ENCODE assay signal across 9 cellular contexts in genomic region chr12:47767197-47767724, GRCh38. TPM values are rescaled to one million over a fixed set of nuclear protein-coding genes. Genes with fewer than 3 reads are reported as not detected.
DNase-seq lines count a peak whose midpoint lies in the region; ATAC-seq, FAIRE-seq and TF ChIP-seq lines count a peak whose summit lies in the region.
"Had no signal": no experiment of that assay in that cellular context is flagged by ENCODE, and none has a peak within 500 bp of the region (broad histone marks: within the 10 kb centered on the region; RNA-seq: fewer than 3 reads in every experiment).

No MANE protein-coding gene starts in this region.

- no peak overlapping the region for H3K4ac ChIP-seq in IMR-90 (ENCODE audit: low read depth, low read length)

- no peak overlapping the region for H2BK15ac ChIP-seq in IMR-90 (ENCODE audit: low read depth, low read length)

- H4K20me1 ChIP-seq in IMR-90 (ENCODE audit: insufficient read depth, low read length) = no peaks in the 10 kb centered on the region
- no peaks in the 10 kb centered on the region for H4K20me1 ChIP-seq in astrocyte (ENCODE audit: insufficient read depth, low read length)

- peaks cover 7% of the 10 kb centered on the region for H3K36me3 Mint-ChIP-seq in astrocyte (ENCODE audit: low read depth, unreplicated experiment)

- H2AK5ac ChIP-seq in IMR-90 (ENCODE audit: low read depth, low read length) = no peak overlapping the region

- no peaks in the 10 kb centered on the region for H3K79me2 ChIP-seq in astrocyte (ENCODE audit: insufficient read depth, low read length)

- intact Hi-C loops in IMR-90 (cut with micrococcal nuclease) = loop anchor here (1.0 kb wide), 1 partner anchor 52 kb away; no protein-coding TSS in a partner anchor

- H2BK20ac ChIP-seq in IMR-90 (ENCODE audit: low read depth, low read length) = no peak overlapping the region

- H3K4me1 ChIP-seq in IMR-90 (ENCODE audit: control insufficient read depth, insufficient read depth, low read length) (peaks cover 7% of the 10 kb centered on the region), astrocyte (ENCODE audit: insufficient read depth, low read length) (peaks cover 15% of the 10 kb centered on the region)

- no peaks in the 10 kb centered on the region for H3K36me3 ChIP-seq in GM06990 (ENCODE audit: control insufficient read depth, insufficient read depth, low read length)
- H3K36me3 ChIP-seq in IMR-90 (ENCODE audit: control insufficient read depth, insufficient read depth, low read length) = no peaks in the 10 kb centered on the region
- no peaks in the 10 kb centered on the region for H3K36me3 ChIP-seq in astrocyte (ENCODE audit: insufficient read depth, low read length)

- peak overlapping the region; percentile 48 for H3K27ac Mint-ChIP-seq in astrocyte (ENCODE audit: unreplicated experiment)

- no peak overlapping the region for H2AFZ ChIP-seq in IMR-90 (replicated peaks; ENCODE audit: low read length, poor library complexity)
- H2AFZ ChIP-seq in astrocyte (ENCODE audit: low read depth, low read length) = no peak overlapping the region

- no TSS peak for BruUV-seq in IMR-90 (replicated peaks; lab: Mats Ljungman, UMichigan)

- H2BK5ac ChIP-seq in IMR-90 (ENCODE audit: low read depth, low read length, poor library complexity, severe bottlenecking) = no peak overlapping the region

- WGBS in IMR-90 (ENCODE audit: extremely low coverage in 2 of 2, insufficient read length in 1 of 2), 2 experiments = 17% methylated on average over 1 of the region's 5 CpGs; no CpG with 5 or more reads in 1 of the 2 experiments

- POLR2A ChIA-PET in IMR-90 (lab: Charles Lee; ENCODE audit: unreplicated experiment) = no interaction called here

- H3K27me3 Mint-ChIP-seq in astrocyte (ENCODE audit: low read depth, unreplicated experiment) = peaks cover 19% of the 10 kb centered on the region

- no peak for DNase-seq in GM06990 (ENCODE audit: extremely low read depth, insufficient read length)
- peak; percentile 19 for DNase-seq in IMR-90
- peak; percentile 38 to 71 (median 56) for DNase-seq in T-helper 1 cell
- DNase-seq in astrocyte (ENCODE audit: low read depth) = no peak
- DNase-seq in kidney tubule cell (ENCODE audit: low spot score) = peak; percentile 70
- peak; percentile 37 for DNase-seq in stimulated activated CD8-positive, alpha-beta memory T cell treated with anti-CD3 and anti-CD28 coated beads, Interleukin-15, amount 100 ng/mL, for 1 hour (ENCODE audit: low read depth)
- no peak for DNase-seq in inferior parietal cortex (ENCODE audit: extremely low spot score)

- in situ Hi-C loops in IMR-90 (cut with MboI; ENCODE audit: low sequenced_read_pairs) = no loop called here

- TF ChIP-seq RAD21 in IMR-90 (IDR thresholded peaks at IDR 0.05; ENCODE audit: low read length) = peak; percentile 50

- H3K27ac ChIP-seq in IMR-90 (ENCODE audit: insufficient read depth, low read length) = no peak overlapping the region
- no peak overlapping the region for H3K27ac ChIP-seq in astrocyte (ENCODE audit: low read depth, low read length)

- no peaks in the 10 kb centered on the region; the same call in 1 of the 2 replicates for H3K27me3 ChIP-seq in GM06990 (replicated peaks; ENCODE audit: control insufficient read depth, insufficient read depth, low read length)
- no peaks in the 10 kb centered on the region for H3K27me3 ChIP-seq in IMR-90 (ENCODE audit: control insufficient read depth, insufficient read depth, low read length)
- no peaks in the 10 kb centered on the region for H3K27me3 ChIP-seq in astrocyte (ENCODE audit: insufficient read depth, low read length)

- H3K23ac ChIP-seq in IMR-90 (ENCODE audit: low read depth, low read length) = no peak overlapping the region

- H4K5ac ChIP-seq in IMR-90 (ENCODE audit: low read depth, low read length) = no peak overlapping the region

- H3K14ac ChIP-seq in IMR-90 (replicated peaks; ENCODE audit: low read depth, low read length) = no peak overlapping the region

- H2AK9ac ChIP-seq in IMR-90 (replicated peaks; ENCODE audit: low read depth, low read length, poor library complexity) = no peak overlapping the region

- H3K4me2 ChIP-seq in IMR-90 (ENCODE audit: low read depth, low read length) (no peak overlapping the region), astrocyte (ENCODE audit: low read length) (no peak overlapping the region)

- H3K9ac ChIP-seq in IMR-90 (ENCODE audit: low read depth, low read length) (no peak overlapping the region), astrocyte (ENCODE audit: low read length) (no peak overlapping the region)

- H3K18ac ChIP-seq in IMR-90 (ENCODE audit: low read depth, low read length) = no peak overlapping the region

- no peaks in the 10 kb centered on the region for H3K9me1 ChIP-seq in IMR-90 (ENCODE audit: insufficient read depth, low read length)

- no peak overlapping the region for H2BK120ac ChIP-seq in IMR-90 (ENCODE audit: low read depth, low read length)

- H4K91ac ChIP-seq in IMR-90 (ENCODE audit: insufficient read depth, low read depth, low read length) = no peak overlapping the region

- H3K9me3 Mint-ChIP-seq in astrocyte (ENCODE audit: unreplicated experiment) = peaks cover 5% of the 10 kb centered on the region

- H3K56ac ChIP-seq in IMR-90 (ENCODE audit: extremely low read depth, insufficient read depth, low read length) = no peak overlapping the region

- peaks cover 9% of the 10 kb centered on the region for H3K4me1 Mint-ChIP-seq in astrocyte (ENCODE audit: low read depth, unreplicated experiment)

- TF ChIP-seq CTCF in GM06990 (IDR thresholded peaks at IDR 0.05; ENCODE audit: insufficient read depth, low read length, poor library complexity, severe bottlenecking) (peak; percentile 70), IMR-90 (conservative IDR thresholded peaks at IDR 0.05; ENCODE audit: low read depth, low read length) (peak; percentile 55), astrocyte (IDR thresholded peaks at IDR 0.05; ENCODE audit: insufficient read depth, low read depth, low read length) (peak; percentile 26)

- no peak for TF ChIP-seq POLR2A in IMR-90 (IDR thresholded peaks at IDR 0.05; ENCODE audit: low read depth, low read length)

- no peak overlapping the region for H3K4me3 Mint-ChIP-seq in astrocyte (ENCODE audit: unreplicated experiment)

- no peak for ATAC-seq in IMR-90 (ENCODE audit: low read depth)
- no peak for ATAC-seq in GM21576 (IDR thresholded peaks at IDR 0.05; ENCODE audit: unreplicated experiment)

- no peak overlapping the region for H3K4me3 ChIP-seq in GM06990 (replicated peaks; ENCODE audit: low read depth, low read length)
- H3K4me3 ChIP-seq in IMR-90 (ENCODE audit: insufficient read depth, low read depth, low read length) = no peak overlapping the region
- H3K4me3 ChIP-seq in astrocyte (ENCODE audit: insufficient read depth, low read depth, low read length) = no peak overlapping the region

- FAIRE-seq in astrocyte (lab: Jason Lieb, UNC) = no peak

- no peaks in the 10 kb centered on the region for H3K79me1 ChIP-seq in IMR-90 (ENCODE audit: low read depth in 1 of 2, low read length in 2 of 2)

- H3K9me3 ChIP-seq in IMR-90 (ENCODE audit: control insufficient read depth, insufficient read depth, low read length) = no peaks in the 10 kb centered on the region
- H3K9me3 ChIP-seq in astrocyte (ENCODE audit: insufficient read depth, low read depth, low read length) = no peaks in the 10 kb centered on the region

- CTCF ChIA-PET in IMR-90 (lab: Yijun Ruan, JAX) = interaction anchor here (0.6 to 3.7 kb wide), 10 partner anchors 9 to 71 kb away, joined by 3 to 19 read pairs (median 4); partner anchors contain the start of gene RAPGEF3

- no peak overlapping the region for H4K8ac ChIP-seq in IMR-90 (ENCODE audit: low read depth in 2 of 2, low read length in 2 of 2)

- dilution Hi-C loops in IMR-90 (cut with HindIII; ENCODE audit: low sequenced_read_pairs, unreplicated experiment) = no loop called here

TF ChIP-seq in IMR-90, 13 proteins besides CTCF, POLR2A, EP300 and RAD21:
- TF ChIP-seq FOS (IDR thresholded peaks at IDR 0.05; ENCODE audit: low read depth, low read length) = no peak
- TF ChIP-seq SMC3 (IDR thresholded peaks at IDR 0.05; ENCODE audit: low read depth, low read length) = peak; percentile 34

RNA-seq across cellular contexts. Expression of gene SLC48A1, which starts 5.8 kb away (rescaled TPM):
- 4.4 and 4.8 TPM in 2 replicates for total RNA-seq in IMR-90 (2012; rRNA removed)
- polyA plus RNA-seq in IMR-90 (2012; rRNA removed) = 5.9 and 6.0 TPM in 2 replicates
- polyA plus RNA-seq in IMR-90 (2012; cell fraction: cytosol; rRNA removed) = 4.1 and 10.3 TPM in 2 replicates
- polyA plus RNA-seq in IMR-90 (2012; cell fraction: nucleus; rRNA removed; ENCODE audit: low replicate concordance) = 10.0 and 10.3 TPM in 2 replicates
- 17.7 and 23.8 TPM in 2 replicates for total RNA-seq in astrocyte

RNA-seq across cellular contexts. Expression of gene RAPGEF3, which starts 8.6 kb away (rescaled TPM):
- total RNA-seq in IMR-90 (2012; rRNA removed) = 0.83 and 1.3 TPM in 2 replicates
- 2.0 and 2.9 TPM in 2 replicates for polyA plus RNA-seq in IMR-90 (2012; rRNA removed)
- polyA plus RNA-seq in IMR-90 (2012; cell fraction: cytosol; rRNA removed) = 1.7 TPM in 2 replicates
- polyA plus RNA-seq in IMR-90 (2012; cell fraction: nucleus; rRNA removed; ENCODE audit: low replicate concordance) = 11.2 and 11.8 TPM in 2 replicates
- total RNA-seq in astrocyte = 5.9 and 8.4 TPM in 2 replicates

RNA-seq across cellular contexts. Expression of gene ENDOU, which starts 42.0 kb away (rescaled TPM):
- total RNA-seq in IMR-90 (2012; rRNA removed) = under 0.01 TPM in 2 replicates
- polyA plus RNA-seq in IMR-90 (2012; rRNA removed) = 0.07 and 0.09 TPM in 2 replicates
- 0.03 TPM in 1 of 2 replicates, not detected in the other for polyA plus RNA-seq in IMR-90 (2012; cell fraction: cytosol; rRNA removed)
- polyA plus RNA-seq in IMR-90 (2012; cell fraction: nucleus; rRNA removed; ENCODE audit: low replicate concordance) = 0.11 and 0.15 TPM in 2 replicates
- total RNA-seq in astrocyte = not detected in 2 replicates
- total RNA-seq: T-helper 1 cell treated with Interleukin-12 subunit alpha and Interleukin-12 subunit beta and Interleukin-4 antibody, amounts not matched to agents 30 ng/mL and 1 ng/mL, for 36 hours had no signal

RNA-seq across cellular contexts. Expression of gene HDAC7, which starts 52.4 kb away (rescaled TPM):
- total RNA-seq in IMR-90 (2012; rRNA removed) = 10.4 and 10.6 TPM in 2 replicates
- 64.7 and 65.1 TPM in 2 replicates for polyA plus RNA-seq in IMR-90 (2012; rRNA removed)
- 51.5 and 60.5 TPM in 2 replicates for polyA plus RNA-seq in IMR-90 (2012; cell fraction: cytosol; rRNA removed)
- 183 and 377 TPM in 2 replicates for polyA plus RNA-seq in IMR-90 (2012; cell fraction: nucleus; rRNA removed; ENCODE audit: low replicate concordance)
- 76.3 and 92.2 TPM in 2 replicates for total RNA-seq in astrocyte

Comparison
In these comparisons a context has a peak if more than half of its experiments do, and no peak if none do; other contexts are left out.
1. DNase-seq: peak in IMR-90 (single experiment), T-helper 1 cell (5 of 5), kidney tubule cell (single experiment) and stimulated activated CD8-positive, alpha-beta memory T cell treated with anti-CD3 and anti-CD28 coated beads, Interleukin-15, amount 100 ng/mL, for 1 hour (single experiment); none in GM06990 (single experiment), astrocyte (single experiment) and inferior parietal cortex (single experiment).
2. Peak in every context shown above with its lines, with median percentiles within 50 percentile points of each other: CTCF ChIP-seq.